ENCODE assay signal across 9 cellular contexts in genomic region chr20:20368414-20369352, GRCh38. TPM values are rescaled to one million over a fixed set of nuclear protein-coding genes. Genes with fewer than 3 reads are reported as not detected.
DNase-seq lines count a peak whose midpoint lies in the region; ATAC-seq and TF ChIP-seq lines count a peak whose summit lies in the region.
"Had no signal": no experiment of that assay in that cellular context is flagged by ENCODE, and none has a peak within 500 bp of the region (broad histone marks: within the 10 kb centered on the region; RNA-seq: fewer than 3 reads in every experiment).

No MANE protein-coding gene starts in this region.

- H3K36me3 Mint-ChIP-seq in endothelial cell (ENCODE audit: low read depth, unreplicated experiment), result peaks cover 5% of the 10 kb centered on the region

- H3K9me3 Mint-ChIP-seq in endothelial cell (ENCODE audit: unreplicated experiment), result no peaks in the 10 kb centered on the region
- H3K9me3 Mint-ChIP-seq: T-helper 1 cell treated with Interleukin-12 subunit alpha and Interleukin-12 subunit beta and Interleukin-4 antibody, amounts not matched to agents 30 μg/mL and 1 μg/mL, for 36 hours had no signal

- peak; percentile 82 for DNase-seq in DMS53 (lab: John Stamatoyannopoulos, UW)
- no peak for DNase-seq in DMS53 treated with DMSO at 0.1 percent for 48 hours (lab: John Stamatoyannopoulos, UW; ENCODE audit: unreplicated experiment)
- peak; percentile 30 for DNase-seq in NCI-H510A (lab: John Stamatoyannopoulos, UW)
- DNase-seq in endothelial cell (ENCODE audit: low spot score), result peak; percentile 22
- no peak for DNase-seq in skeletal muscle cell (ENCODE audit: low read depth)
- DNase-seq in posterior vena cava (ENCODE audit: low spot score), result no peak
- no peak for DNase-seq in stimulated activated naive CD4-positive, alpha-beta T cell treated with Interleukin-2 at 50 U/mL for 16 hours (lab: John Stamatoyannopoulos, UW)

- H3K4me1 Mint-ChIP-seq in endothelial cell (ENCODE audit: unreplicated experiment), result peaks cover 8% of the 10 kb centered on the region

- no peak for TF ChIP-seq CTCF in endothelial cell (IDR thresholded peaks at IDR 0.05; ENCODE audit: unreplicated experiment)

- peak overlapping the region; percentile 18 for H3K4me3 ChIP-seq in skeletal muscle cell (ENCODE audit: low read depth, low read length)

- H3K4me3 Mint-ChIP-seq in endothelial cell (ENCODE audit: unreplicated experiment), result no peak overlapping the region
- H3K4me3 Mint-ChIP-seq: T-helper 1 cell treated with Interleukin-12 subunit alpha and Interleukin-12 subunit beta and Interleukin-4 antibody, amounts not matched to agents 30 μg/mL and 1 μg/mL, for 36 hours had no signal

- intact Hi-C loops in posterior vena cava (cut with DNase I), result no loop called here

- H3K27ac Mint-ChIP-seq in endothelial cell (ENCODE audit: unreplicated experiment), result no peak overlapping the region
- H3K27ac Mint-ChIP-seq: T-helper 1 cell treated with Interleukin-12 subunit alpha and Interleukin-12 subunit beta and Interleukin-4 antibody, amounts not matched to agents 30 μg/mL and 1 μg/mL, for 36 hours had no signal

- ATAC-seq in HG02970 (IDR thresholded peaks at IDR 0.05; ENCODE audit: low FRiP score, unreplicated experiment), result no peak

- H3K27me3 Mint-ChIP-seq in endothelial cell (ENCODE audit: unreplicated experiment), result peaks cover 32% of the 10 kb centered on the region

RNA-seq across cellular contexts. Expression of gene INSM1, which starts 0.8 kb away (rescaled TPM):
- total RNA-seq in endothelial cell (ENCODE audit: unreplicated experiment) (not detected), posterior vena cava (not detected)

Comparison
In these comparisons a context has a peak if more than half of its experiments do, and no peak if none do; other contexts are left out.
1. DNase-seq: peak in DMS53 (single experiment), NCI-H510A (single experiment) and endothelial cell (single experiment); none in DMS53 treated with DMSO at 0.1 percent for 48 hours (single experiment), skeletal muscle cell (single experiment), posterior vena cava (single experiment) and stimulated activated naive CD4-positive, alpha-beta T cell treated with Interleukin-2 at 50 U/mL for 16 hours (single experiment).